27 cellular contexts compared by ENCODE assay signal in the genomic region with DNA sequence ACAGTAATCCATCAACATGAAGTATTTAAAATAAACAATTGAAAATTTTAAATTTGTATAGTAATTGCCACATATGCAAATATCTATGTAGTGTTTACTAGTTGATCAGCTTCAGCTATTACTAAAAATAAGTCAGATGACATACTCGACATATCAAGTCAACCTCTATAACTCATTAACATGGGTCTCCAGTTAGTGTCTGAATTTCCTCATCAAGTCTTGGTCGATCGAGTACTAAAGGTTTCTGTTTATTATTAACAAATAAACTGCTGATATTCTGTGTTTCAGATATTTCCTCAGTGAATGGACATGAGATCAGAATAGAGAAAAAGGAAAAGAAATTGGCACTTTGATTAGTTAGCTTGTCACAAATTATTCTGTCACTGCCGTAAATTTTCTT.
"Had no signal": no experiment of that assay in that cellular context is flagged by ENCODE, and none has a peak within 500 bp of the region (broad histone marks: within the 10 kb centered on the region; RNA-seq: fewer than 3 reads in every experiment).

No MANE protein-coding gene starts in this region.

- H3K4me3 ChIP-seq: left ventricle myocardium inferior, lung, ovary, skin epidermis, stomach, testis, thyroid gland, transverse colon, upper lobe of left lung, vagina had no signal

- H3K4me1 ChIP-seq: left ventricle myocardium inferior, stomach, testis, thyroid gland, transverse colon, upper lobe of left lung, vagina had no signal

- H3K27me3 Mint-ChIP-seq: naive B cell; progenitor cell of endocrine pancreas; stimulated activated naive B cell treated with anti-CD40 and anti-IgM and Interleukin-4, amounts not matched to agents 10 μg/mL and 1 μg/mL and 100 μg/mL, for 72 hours had no signal

- H3K4me1 Mint-ChIP-seq: immature natural killer cell; mesothelial cell of epicardium; naive B cell; natural killer cell; stimulated activated naive B cell treated with anti-CD40 and anti-IgM and Interleukin-4, amounts not matched to agents 10 μg/mL and 1 μg/mL and 100 μg/mL, for 72 hours had no signal

- ATAC-seq: natural killer cell; right cardiac atrium; sciatic nerve; stimulated activated naive B cell treated with anti-CD40 and anti-IgM and Interleukin-4, amounts not matched to agents 10 μg/mL and 1 μg/mL and 100 μg/mL, for 72 hours; stimulated activated naive CD8-positive, alpha-beta T cell treated with anti-CD3 and anti-CD28 coated beads, Interleukin-15, Interleukin-2, amounts not matched to agents 100 U/mL and 50 U/mL, for 24 hours had no signal

- H3K36me3 ChIP-seq: left ventricle myocardium inferior, ovary, stomach, thyroid gland, transverse colon, upper lobe of left lung, vagina had no signal

- DNase-seq: hypothalamus; immature natural killer cell; kidney; left ventricle myocardium inferior; mesendoderm; naive B cell; natural killer cell; ovary; retina; right cardiac atrium; stimulated activated CD4-positive, alpha-beta T cell treated with anti-CD3 and anti-CD28 coated beads, Interleukin-12 subunit alpha, Interleukin-12 subunit beta, amount 100 ng/mL, for 4 hours; stimulated activated CD4-positive, alpha-beta T cell treated with anti-CD3 and anti-CD28 coated beads, Interleukin-15, amount 100 ng/mL, for 24 hours; stimulated activated CD4-positive, alpha-beta T cell treated with anti-CD3 and anti-CD28 coated beads, Interleukin-2, amount 100 ng/mL, for 24 hours; stimulated activated CD4-positive, alpha-beta T cell treated with anti-CD3 and anti-CD28 coated beads, Interleukin-4, amount 100 ng/mL, for 1 hour; stimulated activated naive B cell treated with anti-CD40 and anti-IgM and Interleukin-4, amounts not matched to agents 10 μg/mL and 1 μg/mL and 100 μg/mL, for 72 hours; stimulated activated naive CD8-positive, alpha-beta T cell treated with anti-CD3 and anti-CD28 coated beads, Interleukin-15, Interleukin-2, amounts not matched to agents 100 U/mL and 50 U/mL, for 24 hours; stomach; testis; thyroid gland; transverse colon; upper lobe of left lung had no signal

- H3K27me3 ChIP-seq: stomach, testis, thyroid gland, transverse colon, upper lobe of left lung, vagina had no signal

- H3K9me3 ChIP-seq: ovary, stomach, testis, thyroid gland, transverse colon, upper lobe of left lung, vagina had no signal

- H3K36me3 Mint-ChIP-seq: immature natural killer cell; mesothelial cell of epicardium; naive B cell; natural killer cell; stimulated activated naive B cell treated with anti-CD40 and anti-IgM and Interleukin-4, amounts not matched to agents 10 μg/mL and 1 μg/mL and 100 μg/mL, for 72 hours had no signal

- H3K4me3 Mint-ChIP-seq: immature natural killer cell; mesothelial cell of epicardium; naive B cell; natural killer cell; stimulated activated naive B cell treated with anti-CD40 and anti-IgM and Interleukin-4, amounts not matched to agents 10 μg/mL and 1 μg/mL and 100 μg/mL, for 72 hours had no signal

- H3K27ac Mint-ChIP-seq: immature natural killer cell; mesothelial cell of epicardium; naive B cell; natural killer cell; progenitor cell of endocrine pancreas; stimulated activated naive B cell treated with anti-CD40 and anti-IgM and Interleukin-4, amounts not matched to agents 10 μg/mL and 1 μg/mL and 100 μg/mL, for 72 hours had no signal
